In the genomic region with DNA sequence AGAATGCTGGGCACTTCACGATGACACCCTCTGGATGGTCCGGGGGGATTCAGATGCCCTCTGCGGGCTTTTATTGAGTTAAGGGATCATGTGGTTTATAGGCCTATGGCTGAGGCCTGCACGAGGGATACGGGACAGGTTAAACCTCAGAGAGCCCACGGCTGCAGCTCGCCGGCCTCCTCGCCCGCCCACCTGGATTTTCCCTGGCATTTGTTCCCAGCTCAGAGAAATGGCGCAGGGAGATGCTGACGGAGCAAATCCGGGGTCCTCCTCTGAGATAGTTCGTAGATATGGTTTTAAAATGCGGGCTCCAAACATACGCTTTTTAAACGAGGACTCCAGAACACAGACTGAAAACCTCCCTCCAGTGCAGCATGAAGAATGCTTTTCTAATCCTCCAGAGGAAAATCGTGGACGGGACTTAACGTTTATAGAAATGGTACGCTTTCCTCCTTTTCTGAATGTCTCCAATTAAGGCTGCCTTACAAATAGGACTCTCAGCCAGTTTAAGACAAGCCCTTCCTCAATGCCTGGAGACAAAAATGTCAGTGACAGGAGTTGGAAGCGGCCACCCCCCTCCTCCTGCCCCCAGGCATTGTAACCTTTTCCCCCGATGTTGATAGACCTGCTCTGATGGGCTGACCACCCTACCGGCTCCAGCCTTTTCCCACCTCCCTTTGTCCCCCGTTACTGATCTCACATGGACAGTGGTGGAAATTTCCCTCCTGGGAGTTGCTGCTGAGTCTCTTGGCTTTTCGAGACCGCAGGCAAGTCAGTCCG, we compare ENCODE assay signal across 1 cellular context.
TF ChIP-seq lines count a peak whose summit lies in the region.

No MANE protein-coding gene starts in this region.

TF ChIP-seq in K562, 482 proteins besides CTCF, POLR2A, EP300 and RAD21:
- TF ChIP-seq EWSR1 (IDR thresholded peaks at IDR 0.05; ENCODE audit: borderline replicate concordance, low read depth, partially characterized antibody) = no peak
- 0 out of 2 replicates have a peak, but pooled peaks have one; percentile 44 for TF ChIP-seq POLR2G (IDR thresholded peaks at IDR 0.05; ENCODE audit: low read depth, low read length)
- TF ChIP-seq ELF1 (tag; IDR thresholded peaks at IDR 0.05) = no peak
- no peak for TF ChIP-seq TGIF2 (CRISPR knock-in tag; IDR thresholded peaks at IDR 0.05)
- no peak for TF ChIP-seq ZNF431 (CRISPR knock-in tag; IDR thresholded peaks at IDR 0.05)
